Comparison of ENCODE assay signal across 8 cellular contexts in genomic region chr5:126780165-126780827, GRCh38. TPM values are rescaled to one million over a fixed set of nuclear protein-coding genes. Genes with fewer than 3 reads are reported as not detected.
DNase-seq lines count a peak whose midpoint lies in the region; ATAC-seq and TF ChIP-seq lines count a peak whose summit lies in the region.

No MANE protein-coding gene starts in this region.

- H3K4me2 ChIP-seq in DND-41 (ENCODE audit: insufficient read depth, low read length): peak overlapping the region; percentile 72
- peak overlapping the region; percentile 59 for H3K4me2 ChIP-seq in hepatocyte
- peak overlapping the region; percentile 53 for H3K4me2 ChIP-seq in smooth muscle cell

- H3K27me3 ChIP-seq in DND-41 (ENCODE audit: insufficient read depth, low read length, poor library complexity) (no peaks in the 10 kb centered on the region), HUES64 (ENCODE audit: insufficient read depth, low read length) (no peaks in the 10 kb centered on the region), adipocyte (replicated peaks; ENCODE audit: control insufficient read depth, insufficient read depth, low read length) (no peaks in the 10 kb centered on the region), hepatocyte (no peaks in the 10 kb centered on the region), smooth muscle cell (ENCODE audit: low read depth) (no peaks in the 10 kb centered on the region)

- H3F3A ChIP-seq in smooth muscle cell (ENCODE audit: low read depth): peaks cover 12% of the 10 kb centered on the region

- DNase-seq in DND-41: peak; percentile 64
- DNase-seq in RKO (ENCODE audit: low spot score): peak; percentile 82
- DNase-seq in adipocyte (ENCODE audit: low read depth): peak; percentile 88
- peak; percentile 75 for DNase-seq in hepatocyte (ENCODE audit: low spot score)
- no peak for DNase-seq in smooth muscle cell (lab: John Stamatoyannopoulos, UW; ENCODE audit: unreplicated experiment)
- no peak for DNase-seq in mesenteric fat pad (ENCODE audit: low spot score)
- no peak for DNase-seq in NK-92 treated with Interleukin-12 subunit alpha and Interleukin-12 subunit beta, amount 100 ng/mL, for 24 hours (lab: John Stamatoyannopoulos, UW)

- peaks cover 58% of the 10 kb centered on the region for H4K20me1 ChIP-seq in DND-41 (ENCODE audit: insufficient read depth, low read length)
- no peaks in the 10 kb centered on the region for H4K20me1 ChIP-seq in hepatocyte (ENCODE audit: insufficient read depth, poor library complexity, severe bottlenecking)
- no peaks in the 10 kb centered on the region for H4K20me1 ChIP-seq in smooth muscle cell (ENCODE audit: low read depth)

- WGBS in HUES64: 50% methylated on average over 7 of the region's 7 CpGs
- WGBS in hepatocyte (ENCODE audit: low lambda C conversion rate, missing lambda C conversion rate): 44% methylated on average over 7 of the region's 7 CpGs
- WGBS in smooth muscle cell (ENCODE audit: low lambda C conversion rate): 42% methylated on average over 7 of the region's 7 CpGs

- TF ChIP-seq CTCF in DND-41 (IDR thresholded peaks at IDR 0.05; ENCODE audit: borderline replicate concordance, extremely low read depth, low read length, poor library complexity, severe bottlenecking) (peak; percentile 78), hepatocyte (IDR thresholded peaks at IDR 0.05; ENCODE audit: poor library complexity) (peak; percentile 82), smooth muscle cell (IDR thresholded peaks at IDR 0.05; ENCODE audit: borderline replicate concordance, insufficient read depth, poor library complexity, severe bottlenecking) (peak; percentile 64)

- no peak for ATAC-seq in DND-41 (ENCODE audit: insufficient read depth, low read depth)

- H3K9ac ChIP-seq in DND-41 (ENCODE audit: low read depth, low read length) (peak overlapping the region; percentile 100), HUES64 (ENCODE audit: low read depth, low read length) (no peak overlapping the region), adipocyte (ENCODE audit: low read length) (no peak overlapping the region), smooth muscle cell (ENCODE audit: low read depth) (no peak overlapping the region)

- peaks cover 50% of the 10 kb centered on the region for H3K36me3 ChIP-seq in DND-41 (ENCODE audit: insufficient read depth, low read length)
- H3K36me3 ChIP-seq in HUES64 (ENCODE audit: insufficient read depth, low read length): peaks cover 11% of the 10 kb centered on the region
- no peaks in the 10 kb centered on the region for H3K36me3 ChIP-seq in adipocyte (ENCODE audit: control insufficient read depth, insufficient read depth, low read length, severe bottlenecking)
- H3K36me3 ChIP-seq in hepatocyte (replicated peaks; ENCODE audit: insufficient read depth, low read depth): no peaks in the 10 kb centered on the region
- no peaks in the 10 kb centered on the region for H3K36me3 ChIP-seq in smooth muscle cell (ENCODE audit: low read depth)

- no peaks in the 10 kb centered on the region for H3K9me3 ChIP-seq in DND-41 (ENCODE audit: insufficient read depth, low read length, severe bottlenecking)
- H3K9me3 ChIP-seq in HUES64 (ENCODE audit: insufficient read depth, low read depth, low read length): no peaks in the 10 kb centered on the region
- no peaks in the 10 kb centered on the region for H3K9me3 ChIP-seq in adipocyte (ENCODE audit: control insufficient read depth, low read length)
- H3K9me3 ChIP-seq in hepatocyte (ENCODE audit: low read depth): no peaks in the 10 kb centered on the region
- H3K9me3 ChIP-seq in smooth muscle cell (replicated peaks; ENCODE audit: low read depth): no peaks in the 10 kb centered on the region

- H3K79me2 ChIP-seq in DND-41 (ENCODE audit: insufficient read depth, low read length): peaks cover 89% of the 10 kb centered on the region
- H3K79me2 ChIP-seq in hepatocyte: peaks cover 67% of the 10 kb centered on the region
- H3K79me2 ChIP-seq in smooth muscle cell (ENCODE audit: low read depth): peaks cover 67% of the 10 kb centered on the region

- H3K27ac ChIP-seq in DND-41 (ENCODE audit: low read length) (peak overlapping the region; percentile 60), HUES64 (ENCODE audit: low read depth, low read length) (no peak overlapping the region), hepatocyte (no peak overlapping the region), smooth muscle cell (ENCODE audit: low read depth) (no peak overlapping the region)

- no peaks in the 10 kb centered on the region for H3K9me2 ChIP-seq in hepatocyte (replicated peaks; ENCODE audit: insufficient read depth)

- peaks cover 54% of the 10 kb centered on the region for H3K4me1 ChIP-seq in DND-41 (ENCODE audit: insufficient read depth, low read length)
- peaks cover 6% of the 10 kb centered on the region; the same call in 1 of the 2 replicates for H3K4me1 ChIP-seq in HUES64 (ENCODE audit: insufficient read depth, low read length)
- H3K4me1 ChIP-seq in adipocyte (ENCODE audit: control insufficient read depth, insufficient read depth, low read length): peaks cover 13% of the 10 kb centered on the region
- no peaks in the 10 kb centered on the region for H3K4me1 ChIP-seq in hepatocyte (ENCODE audit: insufficient read depth)
- no peaks in the 10 kb centered on the region for H3K4me1 ChIP-seq in smooth muscle cell (ENCODE audit: low read depth)

- H2AFZ ChIP-seq in DND-41 (ENCODE audit: low read depth, low read length) (no peak overlapping the region), hepatocyte (no peak overlapping the region), smooth muscle cell (ENCODE audit: low read depth) (no peak overlapping the region)

- H3K4me3 ChIP-seq in DND-41 (ENCODE audit: low read depth in 1 of 2, low read length in 2 of 2) (peak overlapping the region in 1 of 2 experiments; percentile 78; a peak in 3 of 4 replicates), HUES64 (ENCODE audit: low read length) (peak overlapping the region; percentile 31), adipocyte (ENCODE audit: low read length) (no peak overlapping the region), hepatocyte (no peak overlapping the region), smooth muscle cell (no peak overlapping the region)

RNA-seq across cellular contexts. Expression of gene LMNB1, which starts 3.4 kb away (rescaled TPM):
- 226 TPM for polyA plus RNA-seq in HUES64 (2013, experiment 1 of 2)
- 229 TPM for polyA plus RNA-seq in HUES64 (2013, experiment 2 of 2)
- total RNA-seq in hepatocyte (20.5 and 30.8 TPM in 2 replicates), smooth muscle cell (27.7 and 32.5 TPM in 2 replicates), mesenteric fat pad (6.5 TPM)
- polyA plus RNA-seq in hepatocyte (7.5 and 12.9 TPM in 2 replicates), smooth muscle cell (6.4 and 8.4 TPM in 2 replicates)

Comparison
In these comparisons a context has a peak if more than half of its experiments do, and no peak if none do; other contexts are left out.
1. DNase-seq: peak in DND-41 (single experiment), RKO (single experiment), adipocyte (single experiment) and hepatocyte (single experiment); none in smooth muscle cell (single experiment), mesenteric fat pad (single experiment) and NK-92 treated with Interleukin-12 subunit alpha and Interleukin-12 subunit beta, amount 100 ng/mL, for 24 hours (single experiment).
2. Peak in every context shown above with its lines, with median percentiles within 50 percentile points of each other: H3K4me2 ChIP-seq and CTCF ChIP-seq.